Comparison of ENCODE assay signal across 21 cellular contexts in the genomic region with DNA sequence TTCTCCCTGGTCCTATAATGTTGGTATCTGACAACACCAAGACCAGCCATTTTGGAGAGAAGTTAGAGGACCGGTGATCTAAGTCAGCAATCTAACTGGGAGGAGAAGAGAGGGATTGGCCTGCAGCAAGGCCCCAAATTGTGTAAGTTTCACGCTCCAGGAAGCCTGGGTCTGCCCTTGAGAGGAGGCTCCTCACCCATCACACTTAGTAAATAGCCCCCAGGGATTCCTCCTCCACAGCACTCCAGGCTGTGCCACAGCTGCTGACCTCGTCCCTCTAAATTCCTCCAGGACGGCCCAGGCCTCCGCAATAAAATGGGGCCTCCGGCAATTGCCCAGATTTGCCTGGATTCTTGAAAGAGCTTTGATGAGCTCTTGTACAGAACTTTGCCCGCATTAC.
DNase-seq lines count a peak whose midpoint lies in the region; ATAC-seq and TF ChIP-seq lines count a peak whose summit lies in the region.
"Had no signal": no experiment of that assay in that cellular context is flagged by ENCODE, and none has a peak within 500 bp of the region (broad histone marks: within the 10 kb centered on the region; RNA-seq: fewer than 3 reads in every experiment).

No MANE protein-coding gene starts in this region.

- H2AK5ac ChIP-seq in H9 (ENCODE audit: insufficient read length, low read length), result no peak overlapping the region

- no peak overlapping the region for H3K23ac ChIP-seq in H9 (ENCODE audit: insufficient read length, low read depth, low read length)

- no peak overlapping the region for H2BK120ac ChIP-seq in H9 (ENCODE audit: low read depth, low read length, poor library complexity, severe bottlenecking)

- H3K36me3 Mint-ChIP-seq in H9 (ENCODE audit: insufficient read depth in 1 of 3, low read depth in 3 of 3) (no peaks in the 10 kb centered on the region), mesothelial cell of epicardium (no peaks in the 10 kb centered on the region)

- no peak overlapping the region for H3T11ph ChIP-seq in H9 (ENCODE audit: low read length)

- H3K4me3 ChIP-seq in stomach (no peak overlapping the region), coronary artery (no peak overlapping the region)
- H3K4me3 ChIP-seq: left ventricle myocardium inferior, thyroid gland had no signal

- no peak overlapping the region for H3K27ac ChIP-seq in H9 (ENCODE audit: insufficient read length, low read depth, low read length)
- H3K27ac ChIP-seq in stomach, result no peak overlapping the region
- H3K27ac ChIP-seq in coronary artery, result no peak overlapping the region
- H3K27ac ChIP-seq: left ventricle myocardium inferior, thyroid gland had no signal

- no peaks in the 10 kb centered on the region for H3K79me1 ChIP-seq in H9 (ENCODE audit: insufficient read depth, low read depth, low read length, poor library complexity, severe bottlenecking)

- no peak overlapping the region for H2AFZ ChIP-seq in H9 (ENCODE audit: low read length)

- no peak overlapping the region for H2BK15ac ChIP-seq in H9 (ENCODE audit: low read depth, low read length)

- no peak overlapping the region for H2BK5ac ChIP-seq in H9 (ENCODE audit: insufficient read length, low read length)

- no peak overlapping the region for H4K8ac ChIP-seq in H9 (replicated peaks; ENCODE audit: insufficient read length, low read depth, low read length)

- H3K27me3 Mint-ChIP-seq in H9 (ENCODE audit: low read depth) (no peaks in the 10 kb centered on the region; the same call in 1 of the 2 replicates), mesothelial cell of epicardium (ENCODE audit: low read depth) (no peaks in the 10 kb centered on the region)

- H3K4me1 ChIP-seq in H9 (ENCODE audit: insufficient read depth, low read length) (peaks cover 8% of the 10 kb centered on the region; the same call in 1 of the 2 replicates), stomach (peaks cover 0 to 30% (median 9%) of the 10 kb centered on the region in 4 donors)

- TF ChIP-seq POLR2A in stomach (IDR thresholded peaks at IDR 0.05), result no peak

- no peak overlapping the region for H3K56ac ChIP-seq in H9 (ENCODE audit: insufficient read length, low read depth, low read length)

- peaks cover 26 to 33% of the 10 kb centered on the region in 2 experiments for H3K4me1 Mint-ChIP-seq in H9
- peaks cover 32% of the 10 kb centered on the region for H3K4me1 Mint-ChIP-seq in mesothelial cell of epicardium
- H3K4me1 Mint-ChIP-seq: activated CD4-positive, alpha-beta T cell treated with anti-CD3 and anti-CD28 coated beads for 36 hours had no signal

- H3K9me3 Mint-ChIP-seq in H9 (no peaks in the 10 kb centered on the region), mesothelial cell of epicardium (no peaks in the 10 kb centered on the region)
- H3K9me3 Mint-ChIP-seq: activated naive CD4-positive, alpha-beta T cell treated with anti-CD3 and anti-CD28 coated beads for 36 hours had no signal

- H3K27ac Mint-ChIP-seq in H9 (no peak overlapping the region), mesothelial cell of epicardium (peak overlapping the region; percentile 72)
- H3K27ac Mint-ChIP-seq: activated CD4-positive, alpha-beta T cell treated with anti-CD3 and anti-CD28 coated beads for 36 hours; activated naive CD4-positive, alpha-beta T cell treated with anti-CD3 and anti-CD28 coated beads for 36 hours had no signal

- no peak overlapping the region for H4K91ac ChIP-seq in H9 (ENCODE audit: insufficient read length, low read depth, low read length)

- ATAC-seq in HG03175 (IDR thresholded peaks at IDR 0.05; ENCODE audit: unreplicated experiment), result no peak
- ATAC-seq in HG03025 (IDR thresholded peaks at IDR 0.05; ENCODE audit: low FRiP score, unreplicated experiment), result no peak
- ATAC-seq: activated CD4-positive, alpha-beta T cell treated with anti-CD3 and anti-CD28 coated beads for 36 hours; Right ventricle myocardium inferior had no signal

- H3K4me3 Mint-ChIP-seq in H9, result no peak overlapping the region
- H3K4me3 Mint-ChIP-seq in mesothelial cell of epicardium, result no peak overlapping the region
- H3K4me3 Mint-ChIP-seq: activated CD4-positive, alpha-beta T cell treated with anti-CD3 and anti-CD28 coated beads for 36 hours; activated naive CD4-positive, alpha-beta T cell treated with anti-CD3 and anti-CD28 coated beads for 36 hours had no signal

- H2BK12ac ChIP-seq in H9 (ENCODE audit: insufficient read length, low read depth, low read length), result no peak overlapping the region

- no peak overlapping the region for H4K5ac ChIP-seq in H9 (ENCODE audit: insufficient read length, low read depth, low read length)

- TF ChIP-seq EP300 in stomach (IDR thresholded peaks at IDR 0.05), result no peak

- no peak overlapping the region for H2BK20ac ChIP-seq in H9 (ENCODE audit: low read depth, low read length, poor library complexity, severe bottlenecking)

- intact Hi-C loops in stomach (cut with DNase I; ENCODE audit: low total_unique reads), result no loop called here

- H3K4ac ChIP-seq in H9 (ENCODE audit: low read depth, low read length), result no peak overlapping the region

- DNase-seq in H9 (peak; percentile 10), RPMI7951 (ENCODE audit: low read depth) (peak; percentile 81), mesothelial cell of epicardium (ENCODE audit: low spot score in 2 of 2, unreplicated experiment in 2 of 2) (no peak), stomach (peak; percentile 10), coronary artery (ENCODE audit: low spot score) (no peak)
- DNase-seq: activated CD4-positive, alpha-beta T cell treated with anti-CD3 and anti-CD28 coated beads for 36 hours; activated naive CD4-positive, alpha-beta T cell treated with anti-CD3 and anti-CD28 coated beads for 36 hours; activated T-cell treated with anti-CD3 and anti-CD28 coated beads, Interleukin-2, amount 50 U/mL, for 48 hours; amygdala; COR-L47; dermis blood vessel endothelial cell; DND-41; glutamatergic neuron; left ventricle myocardium inferior; NCI-H1436 treated with DMSO at 0.1 percent for 48 hours; stimulated activated CD4-positive, alpha-beta T cell treated with anti-CD3 and anti-CD28 coated beads, Interleukin-4, amount 100 ng/mL, for 24 hours; stimulated activated naive CD4-positive, alpha-beta T cell treated with Interleukin-2 at 50 U/mL for 16 hours; thyroid gland had no signal

- no peaks in the 10 kb centered on the region for H3K9me3 ChIP-seq in H9 (ENCODE audit: control insufficient read depth, low read depth, low read length)
- no peaks in the 10 kb centered on the region for H3K9me3 ChIP-seq in stomach
- H3K9me3 ChIP-seq: left ventricle myocardium inferior, thyroid gland had no signal

- H3K23me2 ChIP-seq in H9 (ENCODE audit: insufficient read length, low read depth, low read length, poor library complexity, severe bottlenecking), result no peaks in the 10 kb centered on the region

- H3K36me3 ChIP-seq in stomach, result no peaks in the 10 kb centered on the region
- H3K36me3 ChIP-seq: left ventricle myocardium inferior, thyroid gland had no signal

- H4K20me1 ChIP-seq in H9 (ENCODE audit: control insufficient read depth, insufficient read depth, insufficient read length), result no peaks in the 10 kb centered on the region

- no peak overlapping the region for H3K4me2 ChIP-seq in H9 (ENCODE audit: insufficient read depth, insufficient read length, low read length)

- H3K27me3 ChIP-seq in H9 (ENCODE audit: insufficient read depth, low read length) (no peaks in the 10 kb centered on the region), stomach (no peaks in the 10 kb centered on the region)
- H3K27me3 ChIP-seq: thyroid gland had no signal

- H3K14ac ChIP-seq in H9 (ENCODE audit: insufficient read depth, low read length), result no peak overlapping the region

- TF ChIP-seq CTCF in H9 (conservative IDR thresholded peaks at IDR 0.05) (no peak), mesothelial cell of epicardium (IDR thresholded peaks at IDR 0.05; ENCODE audit: unreplicated experiment) (no peak), stomach (IDR thresholded peaks at IDR 0.05) (no peak), coronary artery (IDR thresholded peaks at IDR 0.05) (no peak)

- no peaks in the 10 kb centered on the region for H3K79me2 ChIP-seq in H9 (ENCODE audit: insufficient read depth, low read length)

- no peak overlapping the region for H3K9ac ChIP-seq in H9 (ENCODE audit: extremely low read depth, insufficient read length, low read length)

- no peak overlapping the region for H3K18ac ChIP-seq in H9 (ENCODE audit: insufficient read length, low read depth, low read length)

- WGBS in H9 (ENCODE audit: extremely low coverage, insufficient read length, low lambda C conversion rate), result no CpG with 5 or more reads among the region's 7 CpGs
- WGBS in stomach, 5 donors, result 84 to 91% (median 89%) methylated on average over 7 of the region's 7 CpGs

Comparison
In these comparisons a context has a peak if more than half of its experiments do, and no peak if none do; other contexts are left out.
1. DNase-seq: peak in H9 (single experiment), RPMI7951 (single experiment) and stomach (single experiment); none in mesothelial cell of epicardium (0 of 2) and coronary artery (single experiment).